In genomic region chr13:86870388-86870966, GRCh38 we compare ENCODE assay signal across 8 cellular contexts.
DNase-seq lines count a peak whose midpoint lies in the region; ATAC-seq and TF ChIP-seq lines count a peak whose summit lies in the region.

No MANE protein-coding gene starts in this region.

- H3K4me2 ChIP-seq in MM.1S (ENCODE audit: low read depth, low read length): no peak overlapping the region

- H3F3A ChIP-seq in MM.1S (ENCODE audit: insufficient read depth, low read length): no peaks in the 10 kb centered on the region

- no peaks in the 10 kb centered on the region for H3K36me3 ChIP-seq in MM.1S (replicated peaks; ENCODE audit: insufficient read depth, low read length)
- H3K36me3 ChIP-seq in breast epithelium: no peaks in the 10 kb centered on the region

- DNase-seq in ELR (ENCODE audit: low read depth) (peak; percentile 62), MM.1S (no peak), breast epithelium (ENCODE audit: low spot score in 2 of 2) (no peak), cortex of kidney (lab: John Stamatoyannopoulos, UW) (no peak)
- DNase-seq in activated CD4-positive, CD25-positive, alpha-beta regulatory T cell treated with anti-CD3 and anti-CD28 coated beads, Interleukin-2, amount 50 U/mL, for 72 hours: no peak
- DNase-seq in activated CD4-positive, alpha-beta T cell treated with anti-CD3 and anti-CD28 coated beads, Interleukin-2, amount 50 U/mL, for 4 hours: no peak

- H3K9me3 Mint-ChIP-seq in nephron: no peaks in the 10 kb centered on the region

- H3K27me3 ChIP-seq in MM.1S (replicated peaks; ENCODE audit: insufficient read depth, low read length) (no peaks in the 10 kb centered on the region), breast epithelium (no peaks in the 10 kb centered on the region)

- peaks cover under 1% of the 10 kb centered on the region for H3K27me3 Mint-ChIP-seq in nephron (ENCODE audit: low read depth)

- no peaks in the 10 kb centered on the region for H3K9me3 ChIP-seq in MM.1S (replicated peaks; ENCODE audit: insufficient read depth, low read length)
- no peaks in the 10 kb centered on the region for H3K9me3 ChIP-seq in breast epithelium

- H3K4me1 ChIP-seq in MM.1S (ENCODE audit: low read length) (no peaks in the 10 kb centered on the region), breast epithelium (no peaks in the 10 kb centered on the region)

- intact Hi-C loops in breast epithelium (cut with DNase I; ENCODE audit: low total_unique reads): no loop called here

- no peak overlapping the region for H2AFZ ChIP-seq in MM.1S (ENCODE audit: low read length)

- H3K36me3 Mint-ChIP-seq in nephron (ENCODE audit: low read depth): no peaks in the 10 kb centered on the region

- no peak overlapping the region for H3K9ac ChIP-seq in MM.1S (ENCODE audit: low read length)

- ATAC-seq in GM18909 (IDR thresholded peaks at IDR 0.05; ENCODE audit: poor library complexity, unreplicated experiment): no peak

- H3K27ac ChIP-seq in MM.1S (ENCODE audit: low read length) (no peak overlapping the region), breast epithelium (no peak overlapping the region)

- H3K27ac Mint-ChIP-seq in nephron: peak overlapping the region in 2 of 3 experiments; percentile 12 to 25

- H3K4me3 ChIP-seq in MM.1S (ENCODE audit: low read length) (no peak overlapping the region), breast epithelium (no peak overlapping the region)

- H3K9me2 ChIP-seq in MM.1S (replicated peaks; ENCODE audit: insufficient read depth, low read length): no peaks in the 10 kb centered on the region

- H3K79me2 ChIP-seq in MM.1S (ENCODE audit: low read length): no peaks in the 10 kb centered on the region

- peak; percentile 43 for TF ChIP-seq CTCF in MM.1S (IDR thresholded peaks at IDR 0.05; ENCODE audit: low read length)
- TF ChIP-seq CTCF in breast epithelium (IDR thresholded peaks at IDR 0.05): peak in 2 of 3 donors; percentile 21 to 39
- peak; percentile 60 to 76 (median 62) for TF ChIP-seq CTCF in nephron (IDR thresholded peaks at IDR 0.05; ENCODE audit: unreplicated experiment in 3 of 3)

- H3K4me3 Mint-ChIP-seq in nephron: no peak overlapping the region

- H4K20me1 ChIP-seq in MM.1S (ENCODE audit: insufficient read depth, low read length): no peaks in the 10 kb centered on the region

- TF ChIP-seq POLR2A in breast epithelium (IDR thresholded peaks at IDR 0.05): no peak

- H3K4me1 Mint-ChIP-seq in nephron: no peaks in the 10 kb centered on the region
